In the genomic region with DNA sequence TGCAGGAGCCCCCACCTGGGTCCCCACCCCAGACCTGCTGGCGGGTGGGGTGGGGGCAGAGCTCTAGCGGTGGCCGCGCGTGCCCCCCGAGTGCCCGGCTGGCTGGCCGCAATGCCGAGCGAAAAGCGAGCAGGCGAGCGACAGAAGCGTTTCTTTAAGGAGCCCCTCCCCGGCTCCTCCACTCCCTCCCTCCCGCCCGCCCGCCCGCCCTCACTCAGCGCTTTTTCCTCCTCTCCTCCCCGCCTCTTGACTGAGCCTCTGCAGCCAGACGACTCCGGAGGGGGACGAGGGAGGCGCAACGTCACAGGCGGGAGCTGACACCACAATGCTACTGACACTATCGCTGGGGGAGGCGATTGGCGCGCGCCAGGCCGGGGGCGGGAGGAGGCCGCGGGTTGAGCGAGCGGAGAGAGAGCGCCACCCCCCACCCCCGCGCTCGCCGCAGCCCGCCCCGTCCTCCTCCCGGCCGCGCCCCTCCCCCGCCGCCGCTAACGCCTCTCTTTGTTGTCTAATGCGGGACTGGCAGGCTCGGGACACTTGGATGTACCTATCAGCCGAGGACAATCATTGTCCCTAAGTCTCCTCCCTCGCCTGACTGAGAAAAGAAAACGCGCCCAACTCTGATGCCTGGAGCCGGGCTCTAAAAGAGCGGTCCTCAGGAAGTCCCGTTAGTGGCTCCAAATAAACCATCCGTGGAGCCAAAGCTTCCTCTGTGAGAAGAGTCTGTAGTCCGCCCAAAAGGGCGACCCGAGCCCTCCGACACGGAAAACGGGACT, we compare ENCODE assay signal across 8 cellular contexts. TPM values are rescaled to one million over a fixed set of nuclear protein-coding genes. Genes with fewer than 3 reads are reported as not detected.
A peak's percentile ranks its signal among the peaks of the same experiment; 100 is the strongest.
DNase-seq lines count a peak whose midpoint lies in the region; ATAC-seq and TF ChIP-seq lines count a peak whose summit lies in the region.

TSS of gene MEX3B (minus strand) at position 127 of the 776 bp plus-strand sequence. CDS start 313 bp downstream, outside the sequence.

- peaks cover 23% of the 10 kb centered on the region for H3K4me1 ChIP-seq in lower lobe of right lung

- ATAC-seq in GM19467 (IDR thresholded peaks at IDR 0.05; ENCODE audit: unreplicated experiment) (peak; percentile 67), lower lobe of right lung (peak; percentile 88 to 92)
- peak; percentile 81 for ATAC-seq in activated CD8-positive, alpha-beta T cell treated with anti-CD3 and anti-CD28 coated beads, Interleukin-2, amount 10 ng/mL, durations not matched to agents 7 days and 5 days

- TF ChIP-seq CTCF in CD14-positive monocyte (IDR thresholded peaks at IDR 0.05) (no peak), lower lobe of right lung (IDR thresholded peaks at IDR 0.05) (no peak)

- no peaks in the 10 kb centered on the region for H3K9me3 ChIP-seq in lower lobe of right lung

- peaks cover 22% of the 10 kb centered on the region for H3K4me1 Mint-ChIP-seq in CD14-positive monocyte
- peaks cover 25% of the 10 kb centered on the region for H3K4me1 Mint-ChIP-seq in activated CD8-positive, alpha-beta T cell treated with anti-CD3 and anti-CD28 coated beads, Interleukin-2, amount 10 ng/mL, durations not matched to agents 7 days and 5 days (ENCODE audit: low read depth)

- H3K27me3 Mint-ChIP-seq in CD14-positive monocyte (ENCODE audit: low read depth in 3 of 3) = peaks cover 27 to 42% (median 27%) of the 10 kb centered on the region in 3 donors
- H3K27me3 Mint-ChIP-seq in activated CD8-positive, alpha-beta T cell treated with anti-CD3 and anti-CD28 coated beads, Interleukin-2, amount 10 ng/mL, durations not matched to agents 7 days and 5 days (ENCODE audit: low read depth) = peaks cover 31% of the 10 kb centered on the region

- POLR2A ChIA-PET in activated CD8-positive, alpha-beta T cell treated with anti-CD3 and anti-CD28 coated beads, Interleukin-2, amount 10 ng/mL, durations not matched to agents 7 days and 5 days (lab: Charles Lee) = interaction anchor here (1.0 kb wide), 1 partner anchor 1044 kb away, joined by 3 read pairs; no protein-coding TSS in a partner anchor

- H3K4me3 ChIP-seq in lower lobe of right lung = peak within 1 kb of the TSS; percentile 76

- H3K27ac ChIP-seq in lower lobe of right lung = peak within 1 kb of the TSS; percentile 90

- peaks cover 7% of the 10 kb centered on the region for H3K27me3 ChIP-seq in lower lobe of right lung (ENCODE audit: low read depth)

- no peaks in the 10 kb centered on the region for H3K36me3 ChIP-seq in lower lobe of right lung

- peak within 1 kb of the TSS; percentile 76 to 94 (median 90) for H3K27ac Mint-ChIP-seq in CD14-positive monocyte
- H3K27ac Mint-ChIP-seq in activated CD8-positive, alpha-beta T cell treated with anti-CD3 and anti-CD28 coated beads, Interleukin-2, amount 10 ng/mL, durations not matched to agents 7 days and 5 days = peak within 1 kb of the TSS; percentile 76

- peaks cover 0 to 6% (median 3%) of the 10 kb centered on the region in 7 donors for H3K9me3 Mint-ChIP-seq in CD14-positive monocyte
- no peaks in the 10 kb centered on the region for H3K9me3 Mint-ChIP-seq in activated CD8-positive, alpha-beta T cell treated with anti-CD3 and anti-CD28 coated beads, Interleukin-2, amount 10 ng/mL, durations not matched to agents 7 days and 5 days (ENCODE audit: insufficient read depth)

- DNase-seq in CD14-positive monocyte (ENCODE audit: low spot score) = peak; percentile 83
- DNase-seq in HPDE6-E6E7 (ENCODE audit: extremely low spot score) = peak; percentile 76
- DNase-seq in NCI-H82 treated with DMSO at 0.1 percent for 48 hours (lab: John Stamatoyannopoulos, UW; ENCODE audit: unreplicated experiment) = peak; percentile 89
- DNase-seq in activated CD8-positive, alpha-beta T cell treated with anti-CD3 and anti-CD28 coated beads, Interleukin-2, amount 10 ng/mL, durations not matched to agents 7 days and 5 days = peak; percentile 95
- DNase-seq in ecto neural progenitor cell (ENCODE audit: low spot score) = peak; percentile 97
- DNase-seq in lower lobe of right lung = peak; percentile 97
- peak; percentile 86 to 93 for DNase-seq in stimulated activated CD4-positive, alpha-beta T cell treated with anti-CD3 and anti-CD28 coated beads, Interleukin-4, amount 100 ng/mL, for 48 hours (ENCODE audit: low read depth in 2 of 2)

- CTCF ChIA-PET in activated CD8-positive, alpha-beta T cell treated with anti-CD3 and anti-CD28 coated beads, Interleukin-2, amount 10 ng/mL, durations not matched to agents 7 days and 5 days (lab: Charles Lee) = interaction anchor here (0.9 to 1.2 kb wide), 2 partner anchors 17 to 780 kb away, joined by 3 read pairs; no protein-coding TSS in a partner anchor

- intact Hi-C loops in CD14-positive monocyte (cut with micrococcal nuclease) (loop anchor here in 1 of 2 donors (2.0 to 10.0 kb wide), 3 partner anchors 219 to 1051 kb away; partner anchors contain the start of genes EFL1 and SAXO2), lower lobe of right lung (cut with DNase I) (no loop called here)

- H3K36me3 Mint-ChIP-seq in CD14-positive monocyte = peaks cover 9 to 14% of the 10 kb centered on the region in 2 donors
- no peaks in the 10 kb centered on the region for H3K36me3 Mint-ChIP-seq in activated CD8-positive, alpha-beta T cell treated with anti-CD3 and anti-CD28 coated beads, Interleukin-2, amount 10 ng/mL, durations not matched to agents 7 days and 5 days (ENCODE audit: low read depth)

- peak within 1 kb of the TSS; percentile 93 to 97 for H3K4me3 Mint-ChIP-seq in CD14-positive monocyte
- H3K4me3 Mint-ChIP-seq in activated CD8-positive, alpha-beta T cell treated with anti-CD3 and anti-CD28 coated beads, Interleukin-2, amount 10 ng/mL, durations not matched to agents 7 days and 5 days = peak within 1 kb of the TSS; percentile 88

RNA-seq across cellular contexts. Expression of gene MEX3B, which starts in this region (rescaled TPM):
- polyA plus RNA-seq in CD14-positive monocyte = under 1 TPM in 1 of 2 donors, not detected in 1; 0.05 TPM
- under 1 TPM; 0.63 TPM for total RNA-seq in activated CD8-positive, alpha-beta T cell treated with anti-CD3 and anti-CD28 coated beads, Interleukin-2, amount 10 ng/mL, durations not matched to agents 7 days and 5 days
- total RNA-seq in lower lobe of right lung = 1.8 TPM

Comparison
In these comparisons a context has a peak if more than half of its experiments do, and no peak if none do; other contexts are left out.
1. Peak in every context shown above with its lines: DNase-seq, ATAC-seq, H3K4me3 ChIP-seq and H3K27ac ChIP-seq.
2. Peak in DNase-seq in CD14-positive monocyte; RNA of the gene not detected or under 1 TPM.
3. Peak in DNase-seq and ATAC-seq in activated CD8-positive, alpha-beta T cell treated with anti-CD3 and anti-CD28 coated beads, Interleukin-2, amount 10 ng/mL, durations not matched to agents 7 days and 5 days; RNA of the gene not detected or under 1 TPM.